Comparison of ENCODE assay signal across 1 cellular context in genomic region chr9:112248722-112249121, GRCh38.
TF ChIP-seq lines count a peak whose summit lies in the region.

No MANE protein-coding gene starts in this region.

TF ChIP-seq in GM12878, 131 proteins besides CTCF, POLR2A, EP300 and RAD21 (continued from another document):
- TF ChIP-seq PRDM15 (CRISPR knock-in tag; IDR thresholded peaks at IDR 0.05) (no peak), MEF2A (IDR thresholded peaks at IDR 0.05; ENCODE audit: insufficient read depth, low read depth, low read length) (no peak), RB1 (IDR thresholded peaks at IDR 0.05; ENCODE audit: borderline replicate concordance) (no peak), BMI1 (IDR thresholded peaks at IDR 0.05; ENCODE audit: borderline replicate concordance) (no peak), PBX3 (IDR thresholded peaks at IDR 0.05; ENCODE audit: insufficient replicate concordance, low read depth, low read length) (no peak), SP1 (IDR thresholded peaks at IDR 0.05; ENCODE audit: low read depth, low read length) (no peak), RUNX3 (IDR thresholded peaks at IDR 0.05; ENCODE audit: low read length) (no peak), MAX (IDR thresholded peaks at IDR 0.05; ENCODE audit: low read depth, low read length) (no peak), ATF7 (IDR thresholded peaks at IDR 0.05; ENCODE audit: low read depth) (no peak), PAX8 (IDR thresholded peaks at IDR 0.05) (no peak), CBFB (IDR thresholded peaks at IDR 0.05; ENCODE audit: low read depth) (no peak), KDM1A (IDR thresholded peaks at IDR 0.05; ENCODE audit: borderline replicate concordance) (no peak), ZNF217 (IDR thresholded peaks at IDR 0.05) (no peak), SUZ12 (IDR thresholded peaks at IDR 0.05; ENCODE audit: unreplicated experiment) (no peak)
TF ChIP-seq in GM12878: peak in this region for 0.
